ENCODE assay signal across 8 cellular contexts in genomic region chr10:21526184-21526951, GRCh38. TPM values are rescaled to one million over a fixed set of nuclear protein-coding genes. Genes with fewer than 3 reads are reported as not detected.
A peak's percentile ranks its signal among the peaks of the same experiment; 100 is the strongest.
DNase-seq lines count a peak whose midpoint lies in the region; ATAC-seq, FAIRE-seq and TF ChIP-seq lines count a peak whose summit lies in the region.

No MANE protein-coding gene starts in this region.

- no peaks in the 10 kb centered on the region for H3K9me3 ChIP-seq in CD8-positive, alpha-beta T cell (ENCODE audit: low read length)
- H3K9me3 ChIP-seq in HUES64 (ENCODE audit: insufficient read depth, low read depth, low read length) (no peaks in the 10 kb centered on the region), astrocyte (ENCODE audit: insufficient read depth, low read depth, low read length) (no peaks in the 10 kb centered on the region), hepatocyte (ENCODE audit: low read depth) (no peaks in the 10 kb centered on the region)

- intact Hi-C loops in CD8-positive, alpha-beta T cell (cut with DNase I, micrococcal nuclease): loop anchor here in 1 of 2 experiments (10.0 kb wide), 1 partner anchor 1908 kb away; the partner anchor contains the start of gene OTUD1

- peaks cover 15% of the 10 kb centered on the region for H3K4me1 ChIP-seq in CD8-positive, alpha-beta T cell (ENCODE audit: insufficient read depth, low read length)
- H3K4me1 ChIP-seq in HUES64 (ENCODE audit: insufficient read depth, low read length): peaks cover 65% of the 10 kb centered on the region
- H3K4me1 ChIP-seq in astrocyte (ENCODE audit: insufficient read depth, low read length): peaks cover 14% of the 10 kb centered on the region
- H3K4me1 ChIP-seq in hepatocyte (ENCODE audit: insufficient read depth): peaks cover 10% of the 10 kb centered on the region
- peaks cover 8% of the 10 kb centered on the region for H3K4me1 ChIP-seq in rectal smooth muscle tissue (ENCODE audit: control insufficient read depth, insufficient read depth, low read length)

- H3K27ac ChIP-seq in CD8-positive, alpha-beta T cell (ENCODE audit: low read depth, low read length): peak overlapping the region; percentile 31
- H3K27ac ChIP-seq in HUES64 (ENCODE audit: low read depth, low read length) (peak overlapping the region; percentile 100), astrocyte (ENCODE audit: low read depth, low read length) (peak overlapping the region; percentile 97), hepatocyte (peak overlapping the region; percentile 95), rectal smooth muscle tissue (ENCODE audit: low read depth, low read length) (peak overlapping the region; percentile 99)

- H3K4me1 Mint-ChIP-seq in CD8-positive, alpha-beta T cell (ENCODE audit: low read depth): peaks cover 24% of the 10 kb centered on the region
- H3K4me1 Mint-ChIP-seq in astrocyte (ENCODE audit: low read depth, unreplicated experiment): peaks cover 31% of the 10 kb centered on the region

- H2AFZ ChIP-seq in astrocyte (ENCODE audit: low read depth, low read length) (no peak overlapping the region), hepatocyte (peak overlapping the region; percentile 50)

- peak; percentile 50 for ATAC-seq in CD8-positive, alpha-beta T cell
- ATAC-seq in GM19463 (IDR thresholded peaks at IDR 0.05; ENCODE audit: unreplicated experiment) (peak; percentile 39), HG02763 (IDR thresholded peaks at IDR 0.05; ENCODE audit: unreplicated experiment) (no peak)

- FAIRE-seq in astrocyte (lab: Jason Lieb, UNC): no peak

- H3K4me2 ChIP-seq in astrocyte (ENCODE audit: low read length): peak overlapping the region; percentile 92
- peak overlapping the region; percentile 87 for H3K4me2 ChIP-seq in hepatocyte

- WGBS in HUES64: under 1% methylated on average over 58 of the region's 59 CpGs
- under 1% methylated on average over 16 of the region's 59 CpGs for WGBS in hepatocyte (ENCODE audit: low lambda C conversion rate, missing lambda C conversion rate)

- H3K9me2 ChIP-seq in hepatocyte (replicated peaks; ENCODE audit: insufficient read depth): no peaks in the 10 kb centered on the region

- H4K20me1 ChIP-seq in astrocyte (ENCODE audit: insufficient read depth, low read length): no peaks in the 10 kb centered on the region
- H4K20me1 ChIP-seq in hepatocyte (ENCODE audit: insufficient read depth, poor library complexity, severe bottlenecking): no peaks in the 10 kb centered on the region

- H3K36me3 ChIP-seq in CD8-positive, alpha-beta T cell (ENCODE audit: insufficient read depth, low read length): no peaks in the 10 kb centered on the region
- H3K36me3 ChIP-seq in HUES64 (ENCODE audit: insufficient read depth, low read length) (no peaks in the 10 kb centered on the region), astrocyte (ENCODE audit: insufficient read depth, low read length) (no peaks in the 10 kb centered on the region), hepatocyte (replicated peaks; ENCODE audit: insufficient read depth, low read depth) (no peaks in the 10 kb centered on the region), rectal smooth muscle tissue (ENCODE audit: control insufficient read depth, insufficient read depth, low read length) (no peaks in the 10 kb centered on the region)

- H3K9ac ChIP-seq in HUES64 (ENCODE audit: low read depth, low read length) (peak overlapping the region; percentile 98), astrocyte (ENCODE audit: low read length) (peak overlapping the region; percentile 90), rectal smooth muscle tissue (ENCODE audit: low read length) (peak overlapping the region; percentile 45)

- CTCF ChIA-PET in CD8-positive, alpha-beta T cell (lab: Charles Lee): interaction anchor here (0.6 to 1.5 kb wide), 4 partner anchors 11 to 817 kb away, joined by 3 to 7 read pairs (median 3); no protein-coding TSS in a partner anchor

- no peaks in the 10 kb centered on the region for H3K9me3 Mint-ChIP-seq in CD8-positive, alpha-beta T cell
- H3K9me3 Mint-ChIP-seq in astrocyte (ENCODE audit: unreplicated experiment): no peaks in the 10 kb centered on the region

- H3K36me3 Mint-ChIP-seq in CD8-positive, alpha-beta T cell: peaks cover 4% of the 10 kb centered on the region
- H3K36me3 Mint-ChIP-seq in astrocyte (ENCODE audit: low read depth, unreplicated experiment): no peaks in the 10 kb centered on the region

- H3K4me3 Mint-ChIP-seq in CD8-positive, alpha-beta T cell: peak overlapping the region; percentile 85
- H3K4me3 Mint-ChIP-seq in astrocyte (ENCODE audit: unreplicated experiment): peak overlapping the region; percentile 86

- H3K27me3 ChIP-seq in CD8-positive, alpha-beta T cell (ENCODE audit: insufficient read depth, low read length): peaks cover 21% of the 10 kb centered on the region
- H3K27me3 ChIP-seq in HUES64 (ENCODE audit: insufficient read depth, low read length): no peaks in the 10 kb centered on the region
- H3K27me3 ChIP-seq in astrocyte (ENCODE audit: insufficient read depth, low read length): no peaks in the 10 kb centered on the region
- no peaks in the 10 kb centered on the region for H3K27me3 ChIP-seq in hepatocyte
- H3K27me3 ChIP-seq in rectal smooth muscle tissue (ENCODE audit: control insufficient read depth, insufficient read depth, low read length): no peaks in the 10 kb centered on the region

- no peak for TF ChIP-seq CTCF in CD8-positive, alpha-beta T cell (IDR thresholded peaks at IDR 0.05)
- TF ChIP-seq CTCF in astrocyte (IDR thresholded peaks at IDR 0.05; ENCODE audit: insufficient read depth, low read depth, low read length) (no peak), hepatocyte (IDR thresholded peaks at IDR 0.05; ENCODE audit: poor library complexity) (no peak)

- peaks cover 32% of the 10 kb centered on the region for H3K27me3 Mint-ChIP-seq in CD8-positive, alpha-beta T cell (ENCODE audit: low read depth)
- H3K27me3 Mint-ChIP-seq in astrocyte (ENCODE audit: low read depth, unreplicated experiment): no peaks in the 10 kb centered on the region

- H3K79me2 ChIP-seq in astrocyte (ENCODE audit: insufficient read depth, low read length): peaks cover 6% of the 10 kb centered on the region
- peaks cover 33% of the 10 kb centered on the region for H3K79me2 ChIP-seq in hepatocyte

- POLR2A ChIA-PET in CD8-positive, alpha-beta T cell (lab: Charles Lee): interaction anchor here (0.6 to 2.6 kb wide), 10 partner anchors 8 to 1311 kb away, joined by 3 to 22 read pairs (median 4); no protein-coding TSS in a partner anchor

- peak overlapping the region; percentile 70 for H3K4me3 ChIP-seq in CD8-positive, alpha-beta T cell (ENCODE audit: low read depth, low read length)
- H3K4me3 ChIP-seq in HUES64 (ENCODE audit: low read length): peak overlapping the region; percentile 74
- peak overlapping the region; percentile 64 for H3K4me3 ChIP-seq in astrocyte (ENCODE audit: insufficient read depth, low read depth, low read length)
- H3K4me3 ChIP-seq in hepatocyte: peak overlapping the region; percentile 41
- H3K4me3 ChIP-seq in rectal smooth muscle tissue (ENCODE audit: low read length): peak overlapping the region; percentile 72

- H3K27ac Mint-ChIP-seq in CD8-positive, alpha-beta T cell: peak overlapping the region; percentile 92
- H3K27ac Mint-ChIP-seq in astrocyte (ENCODE audit: unreplicated experiment): peak overlapping the region; percentile 100

- peak; percentile 10 to 75 (median 54) for DNase-seq in CD8-positive, alpha-beta T cell
- DNase-seq in T-helper 1 cell (peak; percentile 42 to 59 (median 46)), astrocyte (ENCODE audit: low read depth) (peak; percentile 80), hepatocyte (ENCODE audit: low spot score) (no peak)

RNA-seq across cellular contexts. Expression of gene SKIDA1, which starts 0.9 kb away (rescaled TPM):
- total RNA-seq in CD8-positive, alpha-beta T cell: not detected
- 7.8 TPM for polyA plus RNA-seq in HUES64 (2013, experiment 1 of 2)
- polyA plus RNA-seq in HUES64 (2013, experiment 2 of 2): 13.9 TPM
- total RNA-seq in astrocyte (5.9 and 7.8 TPM in 2 replicates), hepatocyte (1.9 and 2.3 TPM in 2 replicates)
- 0.34 and 0.68 TPM in 2 replicates for polyA plus RNA-seq in hepatocyte

RNA-seq across cellular contexts. Expression of gene MLLT10, which starts 7.7 kb away (rescaled TPM):
- total RNA-seq in CD8-positive, alpha-beta T cell: 10 to 100 TPM; 36.7 to 41.0 TPM
- 33.7 TPM for polyA plus RNA-seq in HUES64 (2013, experiment 1 of 2)
- polyA plus RNA-seq in HUES64 (2013, experiment 2 of 2): 38.4 TPM
- total RNA-seq in astrocyte (33.7 and 46.9 TPM in 2 replicates), hepatocyte (34.9 and 61.6 TPM in 2 replicates)
- 16.0 and 16.8 TPM in 2 replicates for polyA plus RNA-seq in hepatocyte

Comparison
In these comparisons a context has a peak if more than half of its experiments do, and no peak if none do; other contexts are left out.
1. H3K27ac ChIP-seq: peak in every context shown above with its lines; median percentile 100 in HUES64; 99 in rectal smooth muscle tissue; 97 in astrocyte; 95 in hepatocyte; 31 in CD8-positive, alpha-beta T cell.
2. H3K9ac ChIP-seq: peak in every context shown above with its lines; median percentile 98 in HUES64; 90 in astrocyte; 45 in rectal smooth muscle tissue.